ENCODE assay signal across 12 cellular contexts in the genomic region with DNA sequence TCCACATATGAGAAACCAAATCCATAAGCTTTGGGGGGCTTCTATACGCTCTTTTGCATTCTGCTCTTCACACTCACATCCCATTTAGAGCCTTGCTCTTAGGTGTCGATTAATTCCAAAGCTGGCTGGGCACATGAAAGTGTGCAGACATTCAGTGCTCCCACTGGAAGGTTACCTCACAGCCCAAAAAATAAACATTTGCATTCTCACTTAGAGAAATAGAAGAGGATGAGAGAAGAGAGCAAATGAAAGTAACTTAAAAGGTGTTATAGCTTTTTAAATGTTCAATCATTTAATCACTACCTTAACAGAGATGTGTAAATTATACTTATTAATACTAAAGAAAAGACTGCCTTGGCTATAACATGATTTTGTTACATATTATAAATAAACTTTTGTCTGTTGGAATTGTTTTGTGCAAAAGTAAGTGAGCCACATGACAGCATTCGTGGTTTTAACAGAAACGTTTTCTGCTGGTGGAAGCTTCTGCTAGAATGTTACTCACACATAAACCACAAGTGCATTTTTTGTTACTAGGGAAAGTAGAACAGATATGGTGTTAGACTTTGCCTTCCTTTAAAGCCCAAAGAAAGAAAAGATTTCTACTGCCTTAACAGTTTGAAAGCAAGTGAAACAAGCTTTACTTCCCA.
DNase-seq lines count a peak whose midpoint lies in the region; ATAC-seq and TF ChIP-seq lines count a peak whose summit lies in the region.
"Had no signal": no experiment of that assay in that cellular context is flagged by ENCODE, and none has a peak within 500 bp of the region (broad histone marks: within the 10 kb centered on the region; RNA-seq: fewer than 3 reads in every experiment).

No MANE protein-coding gene starts in this region.

- H3K4me3 Mint-ChIP-seq in activated naive CD4-positive, alpha-beta T cell treated with anti-CD3 and anti-CD28 coated beads, Interleukin-2, amount 10 ng/mL, durations not matched to agents 7 days and 5 days: no peak overlapping the region
- H3K4me3 Mint-ChIP-seq in naive thymus-derived CD8-positive, alpha-beta T cell: no peak overlapping the region

- H3K36me3 ChIP-seq in BLaER1 treated with 17β-estradiol and CSF1 and Interleukin-3, amounts not matched to agents 10 nM and 100 nM: no peaks in the 10 kb centered on the region
- no peaks in the 10 kb centered on the region for H3K36me3 ChIP-seq in fibroblast of lung (ENCODE audit: control insufficient read depth, insufficient read depth, low read length)
- H3K36me3 ChIP-seq: tibial artery had no signal

- ATAC-seq in GM21423 (IDR thresholded peaks at IDR 0.05; ENCODE audit: unreplicated experiment): peak; percentile 68
- no peak for ATAC-seq in naive thymus-derived CD8-positive, alpha-beta T cell

- H3K27me3 ChIP-seq in BLaER1 treated with 17β-estradiol and CSF1 and Interleukin-3, amounts not matched to agents 10 nM and 100 nM: no peaks in the 10 kb centered on the region
- no peaks in the 10 kb centered on the region for H3K27me3 ChIP-seq in fibroblast of lung (ENCODE audit: control insufficient read depth, insufficient read depth, low read length)
- H3K27me3 ChIP-seq: tibial artery had no signal

- no peaks in the 10 kb centered on the region for H3K9me3 ChIP-seq in BLaER1 treated with 17β-estradiol and CSF1 and Interleukin-3, amounts not matched to agents 10 nM and 100 nM (replicated peaks in 1 of 11)
- no peaks in the 10 kb centered on the region for H3K9me3 ChIP-seq in fibroblast of lung (ENCODE audit: control insufficient read depth, insufficient read depth, low read depth, low read length)
- H3K9me3 ChIP-seq: tibial artery had no signal

- H3K27me3 Mint-ChIP-seq in activated naive CD4-positive, alpha-beta T cell treated with anti-CD3 and anti-CD28 coated beads, Interleukin-2, amount 10 ng/mL, durations not matched to agents 7 days and 5 days: no peaks in the 10 kb centered on the region
- H3K27me3 Mint-ChIP-seq in naive thymus-derived CD8-positive, alpha-beta T cell: peaks cover 0 to 11% (median 0%) of the 10 kb centered on the region in 5 donors

- POLR2A ChIA-PET in naive thymus-derived CD8-positive, alpha-beta T cell (lab: Charles Lee): no interaction called here

- no peak for TF ChIP-seq POLR2A in NB4 (IDR thresholded peaks at IDR 0.05; ENCODE audit: extremely low read depth, insufficient read length)

- 0 out of 22 replicates have a peak overlapping the region, but pooled peaks of 1 of the 11 experiments have one; percentile 2 for H3K9ac ChIP-seq in BLaER1 treated with 17β-estradiol and CSF1 and Interleukin-3, amounts not matched to agents 10 nM and 100 nM
- H3K9ac ChIP-seq in fibroblast of lung (ENCODE audit: insufficient read depth, low read length): no peak overlapping the region

- H3K36me3 Mint-ChIP-seq in activated naive CD4-positive, alpha-beta T cell treated with anti-CD3 and anti-CD28 coated beads, Interleukin-2, amount 10 ng/mL, durations not matched to agents 7 days and 5 days: no peaks in the 10 kb centered on the region
- H3K36me3 Mint-ChIP-seq in naive thymus-derived CD8-positive, alpha-beta T cell: no peaks in the 10 kb centered on the region

- peak; percentile 74 for DNase-seq in NB4 (ENCODE audit: low read depth)
- peak; percentile 49 to 89 for DNase-seq in fibroblast of lung (ENCODE audit: low read depth in 2 of 2)
- no peak for DNase-seq in activated naive CD4-positive, alpha-beta T cell treated with anti-CD3 and anti-CD28 coated beads, Interleukin-2, amount 10 ng/mL, durations not matched to agents 7 days and 5 days
- no peak for DNase-seq in stimulated activated CD4-positive, alpha-beta T cell treated with anti-CD3 and anti-CD28 coated beads, Interleukin-15, amount 100 ng/mL, for 24 hours
- no peak for DNase-seq in AG08396 (ENCODE audit: low spot score)
- no peak for DNase-seq in naive thymus-derived CD8-positive, alpha-beta T cell
- DNase-seq: caudate nucleus, NCI-H1694 treated with DMSO at 0.1 percent for 48 hours, SHP77, tibial artery had no signal

- H3K4me1 ChIP-seq in BLaER1 treated with 17β-estradiol and CSF1 and Interleukin-3, amounts not matched to agents 10 nM and 100 nM: peaks cover 0 to 54% (median 24%) of the 10 kb centered on the region in 10 experiments; a peak in 16 of 20 replicates
- peaks cover 5% of the 10 kb centered on the region for H3K4me1 ChIP-seq in fibroblast of lung (ENCODE audit: control insufficient read depth, extremely low read depth, insufficient read depth, low read length)

- H3K27ac ChIP-seq in BLaER1 treated with 17β-estradiol and CSF1 and Interleukin-3, amounts not matched to agents 10 nM and 100 nM: no peak overlapping the region; a peak in 2 of 22 replicates
- H3K27ac ChIP-seq in fibroblast of lung (ENCODE audit: insufficient read depth, low read length): no peak overlapping the region
- H3K27ac ChIP-seq: tibial artery had no signal

- no peak for TF ChIP-seq CTCF in NB4 (IDR thresholded peaks at IDR 0.05; ENCODE audit: low read depth, low read length)
- TF ChIP-seq CTCF in fibroblast of lung (conservative IDR thresholded peaks at IDR 0.05 in 1 of 2, IDR thresholded peaks at IDR 0.05 in 1 of 2; ENCODE audit: low read depth in 1 of 2, low read length in 2 of 2): no peak

- no peaks in the 10 kb centered on the region for H3K79me2 ChIP-seq in fibroblast of lung (ENCODE audit: control insufficient read depth, insufficient read depth, low read length)

- H3K27ac Mint-ChIP-seq in activated naive CD4-positive, alpha-beta T cell treated with anti-CD3 and anti-CD28 coated beads, Interleukin-2, amount 10 ng/mL, durations not matched to agents 7 days and 5 days: no peak overlapping the region
- no peak overlapping the region for H3K27ac Mint-ChIP-seq in naive thymus-derived CD8-positive, alpha-beta T cell

- no peak overlapping the region for H3K4me3 ChIP-seq in BLaER1 treated with 17β-estradiol and CSF1 and Interleukin-3, amounts not matched to agents 10 nM and 100 nM
- H3K4me3 ChIP-seq in NB4 (ENCODE audit: low read depth, low read length) (peak overlapping the region; percentile 21), fibroblast of lung (replicated peaks in 1 of 4; ENCODE audit: control extremely low read depth in 1 of 4, insufficient read depth in 1 of 4, low read depth in 3 of 4, low read length in 4 of 4) (no peak overlapping the region)
- H3K4me3 ChIP-seq: tibial artery had no signal

- H3K4me1 Mint-ChIP-seq in activated naive CD4-positive, alpha-beta T cell treated with anti-CD3 and anti-CD28 coated beads, Interleukin-2, amount 10 ng/mL, durations not matched to agents 7 days and 5 days: no peaks in the 10 kb centered on the region
- peaks cover 0 to 2% (median 0%) of the 10 kb centered on the region in 4 donors for H3K4me1 Mint-ChIP-seq in naive thymus-derived CD8-positive, alpha-beta T cell

- no peaks in the 10 kb centered on the region for H3K9me3 Mint-ChIP-seq in activated naive CD4-positive, alpha-beta T cell treated with anti-CD3 and anti-CD28 coated beads, Interleukin-2, amount 10 ng/mL, durations not matched to agents 7 days and 5 days
- peaks cover 0 to 3% (median 0%) of the 10 kb centered on the region in 9 donors for H3K9me3 Mint-ChIP-seq in naive thymus-derived CD8-positive, alpha-beta T cell

- no peak overlapping the region for H2AFZ ChIP-seq in fibroblast of lung (ENCODE audit: low read length)

- CTCF ChIA-PET in activated naive CD4-positive, alpha-beta T cell treated with anti-CD3 and anti-CD28 coated beads, Interleukin-2, amount 10 ng/mL, durations not matched to agents 7 days and 5 days (lab: Charles Lee): no interaction called here

- no peaks in the 10 kb centered on the region for H4K20me1 ChIP-seq in BLaER1 treated with 17β-estradiol and CSF1 and Interleukin-3, amounts not matched to agents 10 nM and 100 nM
- no peaks in the 10 kb centered on the region for H4K20me1 ChIP-seq in fibroblast of lung (ENCODE audit: control insufficient read depth, extremely low read depth, insufficient read depth, low read length)

- H3K4me2 ChIP-seq in BLaER1 treated with 17β-estradiol and CSF1 and Interleukin-3, amounts not matched to agents 10 nM and 100 nM: peak overlapping the region in 9 of 11 experiments; percentile 3 to 85 (median 40); a peak in 15 of 22 replicates
- H3K4me2 ChIP-seq in fibroblast of lung (ENCODE audit: extremely low read depth, insufficient read depth, low read length): peak overlapping the region; percentile 49

Comparison
In these comparisons a context has a peak if more than half of its experiments do, and no peak if none do; other contexts are left out.
1. DNase-seq: peak in NB4 (single experiment) and fibroblast of lung (2 of 2); none in activated naive CD4-positive, alpha-beta T cell treated with anti-CD3 and anti-CD28 coated beads, Interleukin-2, amount 10 ng/mL, durations not matched to agents 7 days and 5 days (single experiment), stimulated activated CD4-positive, alpha-beta T cell treated with anti-CD3 and anti-CD28 coated beads, Interleukin-15, amount 100 ng/mL, for 24 hours (single experiment), AG08396 (single experiment) and naive thymus-derived CD8-positive, alpha-beta T cell (0 of 10).